ENCODE assay signal across 20 cellular contexts in the genomic region with DNA sequence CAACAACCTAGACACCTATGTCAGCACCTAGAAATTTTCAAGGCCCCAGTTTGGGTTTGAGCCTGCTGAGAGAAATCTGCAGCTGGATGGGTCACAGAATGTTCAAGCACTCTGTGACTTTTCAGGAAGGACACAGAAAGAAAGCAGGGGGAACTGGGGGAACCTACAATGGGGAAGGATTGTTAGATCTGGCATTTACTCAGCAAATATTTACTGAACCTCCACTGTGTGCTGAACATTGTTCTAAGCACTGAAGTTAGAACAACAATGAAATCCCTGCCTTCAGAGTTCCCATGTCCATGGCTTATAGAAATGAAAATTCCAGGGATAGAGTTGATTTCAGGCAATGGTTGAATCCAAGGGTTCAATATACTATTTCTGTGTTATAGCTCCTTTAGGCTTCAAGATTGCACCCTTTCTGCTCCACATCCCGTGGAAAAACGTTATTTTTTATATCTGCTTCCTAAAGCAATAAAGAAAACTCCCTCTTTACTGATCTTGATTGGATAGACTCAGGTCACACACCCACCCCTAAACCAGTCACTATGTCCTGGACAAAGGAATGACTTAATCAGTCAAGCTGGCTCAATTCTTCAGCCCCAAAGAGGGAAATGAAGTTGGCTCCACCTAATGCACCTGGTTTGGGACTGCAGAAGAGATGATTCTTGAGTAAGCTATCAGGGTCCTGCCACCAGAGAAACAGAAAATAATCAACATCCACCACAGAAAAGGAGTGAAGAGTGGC.
DNase-seq lines count a peak whose midpoint lies in the region; ATAC-seq, FAIRE-seq and TF ChIP-seq lines count a peak whose summit lies in the region.
"Had no signal": no experiment of that assay in that cellular context is flagged by ENCODE, and none has a peak within 500 bp of the region (broad histone marks: within the 10 kb centered on the region; RNA-seq: fewer than 3 reads in every experiment).

No MANE protein-coding gene starts in this region.

- H3K4me3 ChIP-seq in HepG2 (replicated peaks in 1 of 3; ENCODE audit: insufficient read depth in 1 of 3, low read depth in 2 of 3, low read length in 3 of 3) (no peak overlapping the region), right lobe of liver (no peak overlapping the region), left lung (no peak overlapping the region), trophoblast cell (ENCODE audit: low read depth, low read length) (no peak overlapping the region), breast epithelium (no peak overlapping the region)
- H3K4me3 ChIP-seq: HAP-1 had no signal

- no peak overlapping the region for H2AK5ac ChIP-seq in trophoblast cell (ENCODE audit: low read length)

- H3K14ac ChIP-seq in trophoblast cell (ENCODE audit: low read length): no peak overlapping the region

- 0% methylated on average over 2 of the region's 2 CpGs for WGBS in HepG2 (ENCODE audit: low lambda C conversion rate)
- 71% methylated on average over 2 of the region's 2 CpGs for WGBS in right lobe of liver (ENCODE audit: insufficient coverage, low coverage, low lambda C conversion rate, missing lambda C conversion rate)
- no CpG with 5 or more reads among the region's 2 CpGs for WGBS in trophoblast cell (ENCODE audit: extremely low coverage, insufficient coverage, insufficient read length)

- no peak for FAIRE-seq in HepG2 (lab: Jason Lieb, UNC)
- FAIRE-seq: G401.6, GM12892, GM19239, H54 had no signal

- no peak overlapping the region for H4K12ac ChIP-seq in trophoblast cell (ENCODE audit: low read depth, low read length)

- no peak for ATAC-seq in HepG2
- no peak for ATAC-seq in right lobe of liver
- ATAC-seq in left lung: peak; percentile 34

- H3K79me2 ChIP-seq in HepG2 (ENCODE audit: insufficient read depth, low read length): no peaks in the 10 kb centered on the region
- H3K79me2 ChIP-seq in trophoblast cell (ENCODE audit: control insufficient read depth, insufficient read depth, low read length, poor library complexity): no peaks in the 10 kb centered on the region

- TF ChIP-seq CTCF in HepG2 (CRISPR knock-in tag; IDR thresholded peaks at IDR 0.05): no peak
- TF ChIP-seq CTCF in right lobe of liver (IDR thresholded peaks at IDR 0.05): no peak
- TF ChIP-seq CTCF in left lung (IDR thresholded peaks at IDR 0.05): no peak
- TF ChIP-seq CTCF in breast epithelium (IDR thresholded peaks at IDR 0.05): no peak
- TF ChIP-seq CTCF in progenitor cell of endocrine pancreas (IDR thresholded peaks at IDR 0.05; ENCODE audit: unreplicated experiment): no peak

- H3K27ac ChIP-seq in HepG2 (ENCODE audit: extremely low read length, insufficient read depth, low read length): no peak overlapping the region
- H3K27ac ChIP-seq in right lobe of liver: no peak overlapping the region
- no peak overlapping the region for H3K27ac ChIP-seq in left lung
- H3K27ac ChIP-seq in trophoblast cell (ENCODE audit: low read depth, low read length): no peak overlapping the region
- H3K27ac ChIP-seq in breast epithelium: no peak overlapping the region

- no peak for TF ChIP-seq EP300 in HepG2 (IDR thresholded peaks at IDR 0.05; ENCODE audit: low read depth in 2 of 2, low read length in 2 of 2)
- TF ChIP-seq EP300 in HepG2 (CRISPR knock-in tag; IDR thresholded peaks at IDR 0.05; ENCODE audit: borderline replicate concordance): no peak

- H3K4me1 ChIP-seq in HepG2 (ENCODE audit: insufficient read depth, low read length) (no peaks in the 10 kb centered on the region), right lobe of liver (no peaks in the 10 kb centered on the region), left lung (no peaks in the 10 kb centered on the region), trophoblast cell (ENCODE audit: control insufficient read depth in 1 of 2, insufficient read depth in 2 of 2, low read length in 2 of 2) (no peaks in the 10 kb centered on the region), breast epithelium (no peaks in the 10 kb centered on the region)
- H3K4me1 ChIP-seq: HAP-1 had no signal

- no TSS peak for BruUV-seq in HepG2 (replicated peaks; lab: Mats Ljungman, UMichigan)

- H3K4me2 ChIP-seq in HepG2 (ENCODE audit: low read depth, low read length): no peak overlapping the region
- H3K4me2 ChIP-seq in trophoblast cell (ENCODE audit: low read length): no peak overlapping the region

- H3K9me3 ChIP-seq in HepG2 (ENCODE audit: low read length) (no peaks in the 10 kb centered on the region), right lobe of liver (no peaks in the 10 kb centered on the region), left lung (no peaks in the 10 kb centered on the region), trophoblast cell (ENCODE audit: insufficient read depth, low read depth, low read length) (no peaks in the 10 kb centered on the region), breast epithelium (no peaks in the 10 kb centered on the region)
- H3K9me3 ChIP-seq: HAP-1 had no signal

- no peaks in the 10 kb centered on the region for H3K27me3 Mint-ChIP-seq in progenitor cell of endocrine pancreas

- H2BK120ac ChIP-seq in trophoblast cell (ENCODE audit: insufficient read depth, low read length, poor library complexity): no peak overlapping the region

- no peak overlapping the region for H3K4ac ChIP-seq in trophoblast cell (ENCODE audit: low read depth, low read length)

- H3K27me3 ChIP-seq in HepG2 (ENCODE audit: control insufficient read depth in 1 of 2, insufficient read depth in 2 of 2, low read length in 2 of 2) (no peaks in the 10 kb centered on the region), right lobe of liver (no peaks in the 10 kb centered on the region), left lung (no peaks in the 10 kb centered on the region), trophoblast cell (ENCODE audit: insufficient read depth, low read length) (no peaks in the 10 kb centered on the region), breast epithelium (no peaks in the 10 kb centered on the region)

- H3K9ac ChIP-seq in HepG2 (ENCODE audit: insufficient read depth, low read depth, low read length): no peak overlapping the region
- H3K9ac ChIP-seq in trophoblast cell (ENCODE audit: low read length): peak overlapping the region; percentile 41

- H4K8ac ChIP-seq in trophoblast cell (ENCODE audit: low read depth, low read length): no peak overlapping the region

- H2AFZ ChIP-seq in HepG2 (ENCODE audit: low read length): no peak overlapping the region
- no peak overlapping the region for H2AFZ ChIP-seq in trophoblast cell (ENCODE audit: insufficient read depth, low read length, poor library complexity)

- H2BK12ac ChIP-seq in trophoblast cell (ENCODE audit: low read length): no peak overlapping the region

- H3K4me3 Mint-ChIP-seq in progenitor cell of endocrine pancreas (ENCODE audit: low read depth): no peak overlapping the region
- H3K4me3 Mint-ChIP-seq: CD4-positive, alpha-beta memory T cell; HFFc6 had no signal

- H3K27ac Mint-ChIP-seq in progenitor cell of endocrine pancreas: no peak overlapping the region
- H3K27ac Mint-ChIP-seq: CD4-positive, alpha-beta memory T cell; HFFc6 had no signal

- H3K4me1 Mint-ChIP-seq in progenitor cell of endocrine pancreas (ENCODE audit: low read depth): peaks cover 10% of the 10 kb centered on the region
- H3K4me1 Mint-ChIP-seq: CD4-positive, alpha-beta memory T cell had no signal

- POLR2A ChIA-PET in HepG2 (lab: Yijun Ruan, JAX): no interaction called here

- intact Hi-C loops in HepG2 (cut with micrococcal nuclease; ENCODE audit: unreplicated experiment): no loop called here
- intact Hi-C loops in right lobe of liver (cut with DNase I): no loop called here
- intact Hi-C loops in left lung (cut with DNase I): no loop called here
- intact Hi-C loops in breast epithelium (cut with DNase I; ENCODE audit: low total_unique reads): no loop called here

- in situ Hi-C loops in HepG2 (cut with HindIII; ENCODE audit: extremely low pct_ligation_motif_present, low pct_unique_long_range_greater_than_20kb): no loop called here

- H3K9me3 Mint-ChIP-seq in progenitor cell of endocrine pancreas (ENCODE audit: low read depth): peaks cover 6% of the 10 kb centered on the region
- H3K9me3 Mint-ChIP-seq: HFFc6 had no signal

- no peak overlapping the region for H3K18ac ChIP-seq in trophoblast cell (ENCODE audit: low read length)

- no peak for TF ChIP-seq RAD21 in HepG2 (CRISPR knock-in tag; IDR thresholded peaks at IDR 0.05)

- no peak overlapping the region for H4K91ac ChIP-seq in trophoblast cell (ENCODE audit: low read depth, low read length)

- H3K79me1 ChIP-seq in trophoblast cell (ENCODE audit: low read length): no peaks in the 10 kb centered on the region

- TF ChIP-seq POLR2A in HepG2 (IDR thresholded peaks at IDR 0.05; ENCODE audit: insufficient read depth in 1 of 2, low read depth in 2 of 2, low read length in 2 of 2): no peak
- TF ChIP-seq POLR2A in right lobe of liver (IDR thresholded peaks at IDR 0.05): no peak
- TF ChIP-seq POLR2A in breast epithelium (IDR thresholded peaks at IDR 0.05): no peak

- no peak overlapping the region for H2BK5ac ChIP-seq in trophoblast cell (ENCODE audit: low read depth, low read length, poor library complexity)

- H4K20me1 ChIP-seq in HepG2 (ENCODE audit: insufficient read depth, low read length): no peaks in the 10 kb centered on the region

- H3K36me3 Mint-ChIP-seq in progenitor cell of endocrine pancreas (ENCODE audit: insufficient read depth): no peaks in the 10 kb centered on the region
- H3K36me3 Mint-ChIP-seq: CD4-positive, alpha-beta memory T cell had no signal

- CTCF ChIA-PET in HepG2 (lab: Yijun Ruan, JAX; ENCODE audit: low intra/inter-chr PET ratio, low total read pairs): no interaction called here

- DNase-seq in HepG2 (ENCODE audit: low spot score): peak; percentile 7
- DNase-seq in right lobe of liver: no peak
- DNase-seq in left lung: no peak
- no peak for DNase-seq in trophoblast cell
- DNase-seq in activated CD4-positive, alpha-beta T cell treated with anti-CD3 and anti-CD28 coated beads for 1 hour: no peak
- DNase-seq in breast epithelium (ENCODE audit: low spot score in 2 of 2): no peak
- DNase-seq in progenitor cell of endocrine pancreas (ENCODE audit: low spot score, unreplicated experiment): no peak
- DNase-seq: 8988T; C1 segment of cervical spinal cord; Calu3; CD4-positive, alpha-beta memory T cell; COR-L47; DND-41; GOT3; HFFc6 had no signal

- H3K36me3 ChIP-seq in HepG2 (replicated peaks in 1 of 2; ENCODE audit: control insufficient read depth in 1 of 2, insufficient read depth in 2 of 2, low read length in 2 of 2): no peaks in the 10 kb centered on the region
- H3K36me3 ChIP-seq in right lobe of liver: no peaks in the 10 kb centered on the region
- no peaks in the 10 kb centered on the region for H3K36me3 ChIP-seq in left lung
- H3K36me3 ChIP-seq in trophoblast cell (ENCODE audit: control insufficient read depth in 1 of 2, insufficient read depth in 2 of 2, low read length in 2 of 2): no peaks in the 10 kb centered on the region
- H3K36me3 ChIP-seq in breast epithelium: no peaks in the 10 kb centered on the region
- H3K36me3 ChIP-seq: HAP-1 had no signal

- H3K23ac ChIP-seq in trophoblast cell (ENCODE audit: low read length): no peak overlapping the region

TF ChIP-seq in HepG2, 621 proteins besides CTCF, POLR2A, EP300 and RAD21 (continues in another document):
- TF ChIP-seq RAD51 (IDR thresholded peaks at IDR 0.05; ENCODE audit: borderline replicate concordance) (no peak), SOX5 (CRISPR knock-in tag; IDR thresholded peaks at IDR 0.05; ENCODE audit: borderline replicate concordance) (peak; percentile 37; the same call in 1 of the 2 replicates), SYNCRIP (IDR thresholded peaks at IDR 0.05; ENCODE audit: insufficient read depth, low read depth, low read length) (no peak), HOXA5 (CRISPR knock-in tag; IDR thresholded peaks at IDR 0.05) (no peak)
